ENCODE assay signal across 12 cellular contexts in the genomic region with DNA sequence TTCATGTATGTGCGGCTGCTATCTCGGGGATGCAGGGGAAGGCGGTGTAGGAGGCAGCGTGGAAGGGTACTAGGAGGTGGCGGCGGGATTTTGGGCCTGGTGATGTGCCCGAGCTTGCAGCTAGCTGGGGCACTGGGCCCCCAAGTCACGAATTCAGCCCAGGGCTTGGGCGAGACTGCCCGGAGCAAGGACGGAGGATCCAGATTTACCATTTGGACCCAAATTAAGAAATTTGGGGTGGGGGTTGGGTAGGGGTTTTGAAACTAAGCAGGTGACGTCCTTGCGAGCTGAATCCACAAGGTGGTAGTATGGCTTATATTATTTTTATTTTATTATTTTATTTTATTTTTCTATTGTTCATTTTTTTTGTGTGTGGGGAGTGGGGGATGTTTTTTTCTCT. TPM values are rescaled to one million over a fixed set of nuclear protein-coding genes. Genes with fewer than 3 reads are reported as not detected.
DNase-seq lines count a peak whose midpoint lies in the region; ATAC-seq and TF ChIP-seq lines count a peak whose summit lies in the region.
"Had no signal": no experiment of that assay in that cellular context is flagged by ENCODE, and none has a peak within 500 bp of the region (broad histone marks: within the 10 kb centered on the region; RNA-seq: fewer than 3 reads in every experiment).

No MANE protein-coding gene starts in this region.

- TF ChIP-seq CTCF in heart left ventricle (IDR thresholded peaks at IDR 0.05): peak in 3 of 12 donors; percentile 9 to 14 (median 11)
- TF ChIP-seq CTCF in RWPE2 (IDR thresholded peaks at IDR 0.05; ENCODE audit: poor library complexity, severe bottlenecking): peak; percentile 51
- peak; percentile 24 for TF ChIP-seq CTCF in fibroblast of pulmonary artery (IDR thresholded peaks at IDR 0.05; ENCODE audit: low read length, missing control alignments)
- peak in 1 of 3 experiments; percentile 10 for TF ChIP-seq CTCF in testis (IDR thresholded peaks at IDR 0.05)
- no peak for TF ChIP-seq CTCF in breast epithelium (IDR thresholded peaks at IDR 0.05)
- no peak for TF ChIP-seq CTCF in colonic mucosa (IDR thresholded peaks at IDR 0.05)

- H3K9ac ChIP-seq in colonic mucosa (ENCODE audit: low read depth in 2 of 2, low read length in 2 of 2): no peak overlapping the region

- H3K27me3 ChIP-seq in heart left ventricle (peaks cover 0 to 8% (median 0%) of the 10 kb centered on the region in 9 donors), RWPE2 (ENCODE audit: insufficient read depth, poor library complexity, severe bottlenecking) (peaks cover 15% of the 10 kb centered on the region), testis (no peaks in the 10 kb centered on the region), breast epithelium (no peaks in the 10 kb centered on the region), colonic mucosa (no peaks in the 10 kb centered on the region)
- H3K27me3 ChIP-seq: sigmoid colon had no signal

- 4% methylated on average over 13 of the region's 13 CpGs; no CpG with 5 or more reads in 2 of the 4 donors for WGBS in heart left ventricle, 4 donors
- 0% methylated on average over 8 to 12 of the region's 13 CpGs for WGBS in testis, 2 donors

- DNase-seq in heart left ventricle: no peak
- DNase-seq in Right ventricle myocardium superior: no peak
- no peak for DNase-seq in RWPE2 (ENCODE audit: low spot score)
- peak; percentile 37 for DNase-seq in fibroblast of pulmonary artery (ENCODE audit: low read depth)
- DNase-seq in testis: peak; percentile 14
- no peak for DNase-seq in breast epithelium (ENCODE audit: low spot score in 2 of 2)
- no peak for DNase-seq in colonic mucosa
- DNase-seq in kidney glomerular epithelial cell (lab: John Stamatoyannopoulos, UW): no peak
- DNase-seq: activated effector memory CD4-positive, alpha-beta T cell treated with anti-CD3 and anti-CD28 coated beads, Interleukin-2, amount 50 U/mL, for 16 hours; COR-L47; sigmoid colon had no signal

- H3K27ac ChIP-seq in heart left ventricle (no peak overlapping the region), RWPE2 (ENCODE audit: poor library complexity, severe bottlenecking) (peak overlapping the region; percentile 6), testis (no peak overlapping the region), breast epithelium (no peak overlapping the region), colonic mucosa (no peak overlapping the region)

- ATAC-seq in heart left ventricle (no peak), Right ventricle myocardium superior (ENCODE audit: poor library complexity) (no peak), RWPE2 (ENCODE audit: low read depth) (peak; percentile 43; the same call in 2 of the 3 replicates)

- TF ChIP-seq POLR2A in heart left ventricle (IDR thresholded peaks at IDR 0.05) (no peak), testis (IDR thresholded peaks at IDR 0.05) (no peak), breast epithelium (IDR thresholded peaks at IDR 0.05) (no peak)

- H3K9me3 ChIP-seq in heart left ventricle (no peaks in the 10 kb centered on the region), RWPE2 (ENCODE audit: severe bottlenecking) (no peaks in the 10 kb centered on the region), testis (no peaks in the 10 kb centered on the region), breast epithelium (no peaks in the 10 kb centered on the region), colonic mucosa (no peaks in the 10 kb centered on the region)
- H3K9me3 ChIP-seq: sigmoid colon had no signal

- no peaks in the 10 kb centered on the region for H3K36me3 ChIP-seq in heart left ventricle
- no peaks in the 10 kb centered on the region; the same call in 1 of the 2 replicates for H3K36me3 ChIP-seq in RWPE2 (ENCODE audit: low read depth)
- H3K36me3 ChIP-seq in testis (ENCODE audit: low read depth, missing control alignments): no peaks in the 10 kb centered on the region
- H3K36me3 ChIP-seq in breast epithelium: no peaks in the 10 kb centered on the region
- no peaks in the 10 kb centered on the region for H3K36me3 ChIP-seq in colonic mucosa
- H3K36me3 ChIP-seq: sigmoid colon had no signal

- H3K4me3 ChIP-seq in heart left ventricle: peak overlapping the region in 7 of 12 donors; percentile 34 to 60 (median 51)
- peak overlapping the region; percentile 52 for H3K4me3 ChIP-seq in RWPE2 (ENCODE audit: severe bottlenecking)
- peak overlapping the region; percentile 61 for H3K4me3 ChIP-seq in fibroblast of pulmonary artery (replicated peaks; ENCODE audit: low read depth, low read length)
- H3K4me3 ChIP-seq in testis: peak overlapping the region; percentile 43 to 65
- peak overlapping the region in 1 of 3 donors; percentile 51 for H3K4me3 ChIP-seq in breast epithelium
- H3K4me3 ChIP-seq in colonic mucosa: no peak overlapping the region

- no peaks in the 10 kb centered on the region for H3K4me1 ChIP-seq in heart left ventricle
- H3K4me1 ChIP-seq in RWPE2 (ENCODE audit: insufficient read depth, poor library complexity, severe bottlenecking): no peaks in the 10 kb centered on the region
- no peaks in the 10 kb centered on the region for H3K4me1 ChIP-seq in testis
- no peaks in the 10 kb centered on the region for H3K4me1 ChIP-seq in breast epithelium
- H3K4me1 ChIP-seq in colonic mucosa: no peaks in the 10 kb centered on the region

- intact Hi-C loops in heart left ventricle (cut with DNase I) (no loop called here), Right ventricle myocardium superior (cut with DNase I) (no loop called here), testis (cut with DNase I; ENCODE audit: low total_unique reads) (no loop called here), breast epithelium (cut with DNase I; ENCODE audit: low total_unique reads) (no loop called here), colonic mucosa (cut with DNase I) (no loop called here)

RNA-seq across cellular contexts. Expression of a gene that starts 1.0 kb away (rescaled TPM):
- total RNA-seq in heart left ventricle: 1 to 10 TPM in 4 of 9 donors, under 1 TPM in 1, not detected in 4; 0.05 to 3.4 (median 1.6) TPM
- polyA plus RNA-seq in heart left ventricle: under 1 TPM; 0.23 to 0.73 TPM
- 0.65 TPM for total RNA-seq in Right ventricle myocardium superior
- 1 to 10 TPM; 1.7 to 8.5 TPM for total RNA-seq in testis
- 1.1 TPM for polyA plus RNA-seq in testis (ENCODE audit: insufficient read depth, low read depth, low replicate concordance)
- total RNA-seq in breast epithelium: 10 to 100 TPM in 1 of 3 donors, under 1 TPM in 1, not detected in 1; 0.15 to 20.3 TPM
- not detected for total RNA-seq in colonic mucosa
- total RNA-seq: SK-MEL-5 had no signal

Comparison
In these comparisons a context has a peak if more than half of its experiments do, and no peak if none do; other contexts are left out.
1. DNase-seq: peak in fibroblast of pulmonary artery (single experiment) and testis (single experiment); none in heart left ventricle (0 of 5), Right ventricle myocardium superior (single experiment), RWPE2 (single experiment), breast epithelium (0 of 2), colonic mucosa (single experiment) and kidney glomerular epithelial cell (single experiment).
2. CTCF ChIP-seq: peak in RWPE2 (single experiment) and fibroblast of pulmonary artery (single experiment); none in breast epithelium (0 of 3) and colonic mucosa (single experiment).